ENCODE assay signal across 27 cellular contexts in the genomic region with DNA sequence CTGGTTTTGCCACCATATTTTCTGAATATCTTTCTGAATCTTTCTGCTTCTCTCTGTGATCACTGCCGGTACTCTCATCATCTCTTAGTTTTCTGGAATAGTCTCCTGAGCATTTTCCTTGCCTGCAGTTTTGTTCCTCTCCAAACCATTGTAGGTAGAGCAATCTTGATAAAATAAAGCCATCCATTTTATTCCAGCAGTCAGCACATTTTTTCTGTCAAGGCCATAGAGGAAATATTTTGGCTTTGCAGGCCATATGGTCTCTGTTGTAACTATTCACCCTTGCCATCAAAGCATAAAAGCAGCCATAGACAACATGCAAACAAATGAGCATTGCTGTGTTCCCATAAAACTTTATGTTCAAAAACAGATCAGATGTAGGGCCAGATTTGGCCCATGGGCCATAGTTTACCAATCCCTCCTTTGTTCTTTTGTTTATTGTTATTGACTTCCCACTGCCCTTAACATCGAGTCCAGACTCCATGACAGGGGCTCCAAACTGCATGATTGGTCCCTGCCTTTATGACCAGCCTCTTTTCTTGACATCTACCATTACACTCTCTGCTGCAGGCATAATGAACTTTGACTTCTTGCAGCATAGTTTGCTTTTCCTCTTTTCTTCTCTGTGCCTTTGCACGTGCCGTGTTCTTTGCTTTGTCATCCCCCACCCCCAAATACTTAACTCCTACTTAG. TPM values are rescaled to one million over a fixed set of nuclear protein-coding genes. Genes with fewer than 3 reads are reported as not detected.
DNase-seq lines count a peak whose midpoint lies in the region; ATAC-seq, FAIRE-seq and TF ChIP-seq lines count a peak whose summit lies in the region.
"Had no signal": no experiment of that assay in that cellular context is flagged by ENCODE, and none has a peak within 500 bp of the region (broad histone marks: within the 10 kb centered on the region; RNA-seq: fewer than 3 reads in every experiment).

No MANE protein-coding gene starts in this region.

- ATAC-seq in activated naive CD8-positive, alpha-beta T cell treated with anti-CD3 and anti-CD28 coated beads, Interleukin-2, amount 50 U/mL, for 24 hours, result no peak
- ATAC-seq in HepG2 (peak; percentile 81), GM18870 (IDR thresholded peaks at IDR 0.05; ENCODE audit: unreplicated experiment) (no peak)
- no peak for ATAC-seq in stimulated activated naive B cell treated with anti-CD40 and anti-IgM and Interleukin-4, amounts not matched to agents 10 μg/mL and 1 μg/mL and 100 μg/mL, for 72 hours (replicated peaks)
- no peak for ATAC-seq in activated T-cell treated with anti-CD3 and anti-CD28 coated beads, Interleukin-2, amount 50 U/mL, for 4 hours
- ATAC-seq: stimulated activated naive CD8-positive, alpha-beta T cell treated with anti-CD3 and anti-CD28 coated beads, Interleukin-15, amount 100 ng/mL, for 72 hours had no signal

- CTCF ChIA-PET in HepG2 (lab: Yijun Ruan, JAX; ENCODE audit: low intra/inter-chr PET ratio, low total read pairs), result no interaction called here

- peak; percentile 58 for FAIRE-seq in HepG2 (lab: Jason Lieb, UNC)
- FAIRE-seq: keratinocyte had no signal

- H3K27ac ChIP-seq in adrenal gland (peak overlapping the region in 3 of 5 donors; percentile 24 to 62 (median 40)), HepG2 (ENCODE audit: extremely low read length, insufficient read depth, low read length) (peak overlapping the region; percentile 42)
- H3K27ac ChIP-seq: brain microvascular endothelial cell had no signal

- TF ChIP-seq POLR2A in adrenal gland (IDR thresholded peaks at IDR 0.05), result no peak
- no peak for TF ChIP-seq POLR2A in HepG2 (IDR thresholded peaks at IDR 0.05; ENCODE audit: insufficient read depth in 1 of 2, low read depth in 2 of 2, low read length in 2 of 2)

- BruUV-seq in HepG2 (replicated peaks; lab: Mats Ljungman, UMichigan), result no TSS peak

- H2AFZ ChIP-seq in HepG2 (ENCODE audit: low read length), result no peak overlapping the region

- no peaks in the 10 kb centered on the region for H3K9me3 Mint-ChIP-seq in activated naive CD8-positive, alpha-beta T cell treated with anti-CD3 and anti-CD28 coated beads, Interleukin-2, amount 50 U/mL, for 24 hours
- no peaks in the 10 kb centered on the region for H3K9me3 Mint-ChIP-seq in activated naive CD8-positive, alpha-beta T cell treated with anti-CD3 and anti-CD28 coated beads for 36 hours
- peaks cover 0 to 10% of the 10 kb centered on the region in 2 donors for H3K9me3 Mint-ChIP-seq in stimulated activated naive B cell treated with anti-CD40 and anti-IgM and Interleukin-4, amounts not matched to agents 10 μg/mL and 1 μg/mL and 100 μg/mL, for 72 hours
- H3K9me3 Mint-ChIP-seq in activated T-cell treated with anti-CD3 and anti-CD28 coated beads, Interleukin-2, amount 50 U/mL, for 4 hours, result no peaks in the 10 kb centered on the region
- H3K9me3 Mint-ChIP-seq: CD4-positive, alpha-beta memory T cell; stimulated activated naive CD8-positive, alpha-beta T cell treated with anti-CD3 and anti-CD28 coated beads, Interleukin-15, amount 100 ng/mL, for 72 hours had no signal

- H3K4me1 Mint-ChIP-seq in activated naive CD8-positive, alpha-beta T cell treated with anti-CD3 and anti-CD28 coated beads, Interleukin-2, amount 50 U/mL, for 24 hours, result peaks cover 11% of the 10 kb centered on the region
- H3K4me1 Mint-ChIP-seq in activated naive CD8-positive, alpha-beta T cell treated with anti-CD3 and anti-CD28 coated beads for 36 hours, result peaks cover 6% of the 10 kb centered on the region
- H3K4me1 Mint-ChIP-seq in stimulated activated naive B cell treated with anti-CD40 and anti-IgM and Interleukin-4, amounts not matched to agents 10 μg/mL and 1 μg/mL and 100 μg/mL, for 72 hours, result peaks cover 32 to 33% of the 10 kb centered on the region in 2 donors
- H3K4me1 Mint-ChIP-seq in activated T-cell treated with anti-CD3 and anti-CD28 coated beads, Interleukin-2, amount 50 U/mL, for 4 hours (ENCODE audit: low read depth), result no peaks in the 10 kb centered on the region
- H3K4me1 Mint-ChIP-seq: stimulated activated naive CD8-positive, alpha-beta T cell treated with anti-CD3 and anti-CD28 coated beads, Interleukin-15, amount 100 ng/mL, for 72 hours had no signal

- H3K27me3 ChIP-seq in adrenal gland (no peaks in the 10 kb centered on the region), HepG2 (ENCODE audit: control insufficient read depth in 1 of 2, insufficient read depth in 2 of 2, low read length in 2 of 2) (no peaks in the 10 kb centered on the region)
- H3K27me3 ChIP-seq: brain microvascular endothelial cell had no signal

- H3K4me2 ChIP-seq in HepG2 (ENCODE audit: low read depth, low read length), result peak overlapping the region; percentile 2; the same call in 1 of the 2 replicates

- 74 to 84% (median 79%) methylated on average over 4 of the region's 4 CpGs for WGBS in adrenal gland, 4 donors
- WGBS in HepG2 (ENCODE audit: low lambda C conversion rate), result 31% methylated on average over 4 of the region's 4 CpGs

- no peak overlapping the region for H3K4me3 ChIP-seq in adrenal gland
- no peak overlapping the region for H3K4me3 ChIP-seq in HepG2 (replicated peaks in 1 of 3; ENCODE audit: insufficient read depth in 1 of 3, low read depth in 2 of 3, low read length in 3 of 3)
- H3K4me3 ChIP-seq: lung had no signal

- H3K4me3 Mint-ChIP-seq in activated naive CD8-positive, alpha-beta T cell treated with anti-CD3 and anti-CD28 coated beads, Interleukin-2, amount 50 U/mL, for 24 hours, result no peak overlapping the region
- H3K4me3 Mint-ChIP-seq in activated naive CD8-positive, alpha-beta T cell treated with anti-CD3 and anti-CD28 coated beads for 36 hours, result no peak overlapping the region
- H3K4me3 Mint-ChIP-seq in stimulated activated naive B cell treated with anti-CD40 and anti-IgM and Interleukin-4, amounts not matched to agents 10 μg/mL and 1 μg/mL and 100 μg/mL, for 72 hours, result no peak overlapping the region
- no peak overlapping the region for H3K4me3 Mint-ChIP-seq in activated T-cell treated with anti-CD3 and anti-CD28 coated beads, Interleukin-2, amount 50 U/mL, for 4 hours
- H3K4me3 Mint-ChIP-seq: CD4-positive, alpha-beta memory T cell; stimulated activated naive CD8-positive, alpha-beta T cell treated with anti-CD3 and anti-CD28 coated beads, Interleukin-15, amount 100 ng/mL, for 72 hours had no signal

- peaks cover 8 to 24% of the 10 kb centered on the region in 2 donors for H3K4me1 ChIP-seq in adrenal gland (replicated peaks in 1 of 2)
- H3K4me1 ChIP-seq in HepG2 (ENCODE audit: insufficient read depth, low read length), result peaks cover 18% of the 10 kb centered on the region

- TF ChIP-seq EP300 in HepG2 (IDR thresholded peaks at IDR 0.05; ENCODE audit: low read depth in 2 of 2, low read length in 2 of 2) (peak in 1 of 2 experiments; percentile 62; a peak in 1 of 4 replicates), HepG2 (CRISPR knock-in tag; IDR thresholded peaks at IDR 0.05; ENCODE audit: borderline replicate concordance) (no peak)

- H3K79me2 ChIP-seq in HepG2 (ENCODE audit: insufficient read depth, low read length), result no peaks in the 10 kb centered on the region

- no peaks in the 10 kb centered on the region for H3K27me3 Mint-ChIP-seq in activated naive CD8-positive, alpha-beta T cell treated with anti-CD3 and anti-CD28 coated beads, Interleukin-2, amount 50 U/mL, for 24 hours
- H3K27me3 Mint-ChIP-seq in activated naive CD8-positive, alpha-beta T cell treated with anti-CD3 and anti-CD28 coated beads for 36 hours, result no peaks in the 10 kb centered on the region
- no peaks in the 10 kb centered on the region for H3K27me3 Mint-ChIP-seq in stimulated activated naive B cell treated with anti-CD40 and anti-IgM and Interleukin-4, amounts not matched to agents 10 μg/mL and 1 μg/mL and 100 μg/mL, for 72 hours
- H3K27me3 Mint-ChIP-seq in activated T-cell treated with anti-CD3 and anti-CD28 coated beads, Interleukin-2, amount 50 U/mL, for 4 hours (ENCODE audit: low read depth), result no peaks in the 10 kb centered on the region
- H3K27me3 Mint-ChIP-seq: CD4-positive, alpha-beta memory T cell; progenitor cell of endocrine pancreas; stimulated activated naive CD8-positive, alpha-beta T cell treated with anti-CD3 and anti-CD28 coated beads, Interleukin-15, amount 100 ng/mL, for 72 hours had no signal

- in situ Hi-C loops in HepG2 (cut with HindIII; ENCODE audit: extremely low pct_ligation_motif_present, low pct_unique_long_range_greater_than_20kb), result no loop called here

- H3K27ac Mint-ChIP-seq in activated naive CD8-positive, alpha-beta T cell treated with anti-CD3 and anti-CD28 coated beads, Interleukin-2, amount 50 U/mL, for 24 hours, result peak overlapping the region; percentile 13
- H3K27ac Mint-ChIP-seq in activated naive CD8-positive, alpha-beta T cell treated with anti-CD3 and anti-CD28 coated beads for 36 hours, result no peak overlapping the region
- H3K27ac Mint-ChIP-seq in stimulated activated naive B cell treated with anti-CD40 and anti-IgM and Interleukin-4, amounts not matched to agents 10 μg/mL and 1 μg/mL and 100 μg/mL, for 72 hours, result peak overlapping the region; percentile 65
- H3K27ac Mint-ChIP-seq: progenitor cell of endocrine pancreas had no signal

- H3K36me3 Mint-ChIP-seq in activated naive CD8-positive, alpha-beta T cell treated with anti-CD3 and anti-CD28 coated beads, Interleukin-2, amount 50 U/mL, for 24 hours (ENCODE audit: low read depth), result peaks cover 67% of the 10 kb centered on the region
- peaks cover 43% of the 10 kb centered on the region for H3K36me3 Mint-ChIP-seq in activated naive CD8-positive, alpha-beta T cell treated with anti-CD3 and anti-CD28 coated beads for 36 hours
- peaks cover 74 to 78% of the 10 kb centered on the region in 2 donors for H3K36me3 Mint-ChIP-seq in stimulated activated naive B cell treated with anti-CD40 and anti-IgM and Interleukin-4, amounts not matched to agents 10 μg/mL and 1 μg/mL and 100 μg/mL, for 72 hours
- H3K36me3 Mint-ChIP-seq in activated T-cell treated with anti-CD3 and anti-CD28 coated beads, Interleukin-2, amount 50 U/mL, for 4 hours (ENCODE audit: insufficient read depth), result peaks cover 75% of the 10 kb centered on the region

- no peak overlapping the region for H3K9ac ChIP-seq in HepG2 (ENCODE audit: insufficient read depth, low read depth, low read length)

- H3K36me3 ChIP-seq in adrenal gland (replicated peaks in 1 of 2) (peaks cover 0 to 64% of the 10 kb centered on the region in 2 donors), HepG2 (replicated peaks in 1 of 2; ENCODE audit: control insufficient read depth in 1 of 2, insufficient read depth in 2 of 2, low read length in 2 of 2) (peaks cover 22 to 74% of the 10 kb centered on the region in 2 experiments)

- POLR2A ChIA-PET in HepG2 (lab: Yijun Ruan, JAX), result no interaction called here

- no peak for TF ChIP-seq RAD21 in HepG2 (CRISPR knock-in tag; IDR thresholded peaks at IDR 0.05)

- H4K20me1 ChIP-seq in HepG2 (ENCODE audit: insufficient read depth, low read length), result no peaks in the 10 kb centered on the region

- intact Hi-C loops in adrenal gland (cut with DNase I) (no loop called here), HepG2 (cut with micrococcal nuclease; ENCODE audit: unreplicated experiment) (no loop called here)

- TF ChIP-seq CTCF in adrenal gland (IDR thresholded peaks at IDR 0.05) (no peak), HepG2 (CRISPR knock-in tag; IDR thresholded peaks at IDR 0.05) (no peak)

- H3K9me3 ChIP-seq in adrenal gland (replicated peaks in 1 of 3) (no peaks in the 10 kb centered on the region), HepG2 (ENCODE audit: low read length) (no peaks in the 10 kb centered on the region)

- DNase-seq in activated naive CD8-positive, alpha-beta T cell treated with anti-CD3 and anti-CD28 coated beads, Interleukin-2, amount 50 U/mL, for 24 hours, result no peak
- DNase-seq in activated naive CD8-positive, alpha-beta T cell treated with anti-CD3 and anti-CD28 coated beads for 36 hours, result no peak
- DNase-seq in adrenal gland (no peak), HepG2 (ENCODE audit: low spot score) (peak; percentile 76), midbrain (lab: John Stamatoyannopoulos, UW) (no peak)
- no peak for DNase-seq in stimulated activated naive B cell treated with anti-CD40 and anti-IgM and Interleukin-4, amounts not matched to agents 10 μg/mL and 1 μg/mL and 100 μg/mL, for 72 hours
- no peak for DNase-seq in activated T-cell treated with anti-CD3 and anti-CD28 coated beads, Interleukin-2, amount 50 U/mL, for 4 hours
- DNase-seq: 8988T; activated CD4-positive, alpha-beta T cell treated with anti-CD3 and anti-CD28 coated beads for 4 hours; activated CD8-positive, alpha-beta memory T cell treated with anti-CD3 and anti-CD28 coated beads for 24 hours; activated gamma-delta T cell treated with Interleukin-2 at 50 U/mL for 16 hours; amniotic stem cell; brain microvascular endothelial cell; CD4-positive, alpha-beta memory T cell; DMS153; H7; KG1; NCI-H1436; NCI-H2081 treated with DMSO at 0.1 percent for 48 hours; NCI-H345; NCI-H82; stimulated activated naive CD8-positive, alpha-beta T cell treated with anti-CD3 and anti-CD28 coated beads, Interleukin-15, amount 100 ng/mL, for 72 hours; T-helper 2 cell had no signal

RNA-seq across cellular contexts. Expression of gene TMEM87B, which starts 29.8 kb away (rescaled TPM):
- 10 to 100 TPM; 13.3 to 16.9 TPM for total RNA-seq in activated naive CD8-positive, alpha-beta T cell treated with anti-CD3 and anti-CD28 coated beads for 36 hours
- 10 to 100 TPM; 21.5 to 37.5 (median 33.3) TPM for total RNA-seq in adrenal gland
- polyA plus RNA-seq in adrenal gland, result 10 to 100 TPM in 2 of 3 donors, 1 to 10 TPM in 1; 8.9 to 28.3 (median 13.5) TPM
- total RNA-seq in HepG2 (2016; rRNA removed; fragmentation: Illumina TruSeq; extraction: Trizol), result 9.9 and 15.1 TPM in 2 replicates
- total RNA-seq in HepG2 (2016; cell fraction: cytosol; rRNA removed; fragmentation: Illumina TruSeq; extraction: Trizol; ENCODE audit: low read depth), result 8.3 and 8.9 TPM in 2 replicates
- total RNA-seq in HepG2 (2016; cell fraction: insoluble cytoplasmic fraction; rRNA removed; fragmentation: Illumina TruSeq; extraction: Trizol), result 9.2 and 15.1 TPM in 2 replicates
- 6.2 and 6.3 TPM in 2 replicates for total RNA-seq in HepG2 (2016; cell fraction: membrane; rRNA removed; fragmentation: Illumina TruSeq; extraction: Trizol)
- 24.1 and 32.0 TPM in 2 replicates for total RNA-seq in HepG2 (2016; cell fraction: nucleus; rRNA removed; fragmentation: Illumina TruSeq; extraction: Trizol)
- polyA plus RNA-seq in HepG2 (2011; rRNA removed), result 13.0 and 16.2 TPM in 2 replicates
- 5.4 and 9.6 TPM in 2 replicates for polyA plus RNA-seq in HepG2 (2011; cell fraction: cytosol; rRNA removed)
- 17.3 TPM in 2 replicates for polyA plus RNA-seq in HepG2 (2011; cell fraction: nucleus; rRNA removed)
- polyA plus RNA-seq in HepG2 (2012), result 16.5 and 25.6 TPM in 2 replicates
- 0.47 and 0.84 TPM in 2 replicates for polyA plus RNA-seq in HepG2 (2016; cell fraction: cytosol; fragmentation: Illumina TruSeq; extraction: Trizol; ENCODE audit: low read depth)
- polyA plus RNA-seq in HepG2 (2016; cell fraction: insoluble cytoplasmic fraction; fragmentation: Illumina TruSeq; extraction: Trizol; ENCODE audit: low read depth), result 7.1 and 8.1 TPM in 2 replicates
- 1.6 and 2.5 TPM in 2 replicates for polyA plus RNA-seq in HepG2 (2016; cell fraction: membrane; fragmentation: Illumina TruSeq; extraction: Trizol; ENCODE audit: low read depth)
- polyA plus RNA-seq in HepG2 (2016; cell fraction: nucleus; fragmentation: Illumina TruSeq; extraction: Trizol; ENCODE audit: insufficient read depth, low read depth), result 33.9 and 34.2 TPM in 2 replicates
- polyA minus RNA-seq in HepG2 (2011; rRNA and poly(A)+ RNA removed; ENCODE audit: low replicate concordance), result 2.3 and 9.3 TPM in 2 replicates
- 21.9 and 33.0 TPM in 2 replicates for polyA minus RNA-seq in HepG2 (2011; cell fraction: cytosol; rRNA and poly(A)+ RNA removed)
- polyA minus RNA-seq in HepG2 (2011; cell fraction: nucleus; rRNA and poly(A)+ RNA removed), result 24.2 and 24.7 TPM in 2 replicates
- 10 to 100 TPM in 2 of 3 donors, 1 to 10 TPM in 1; 10.0 to 10.7 (median 10.0) TPM for total RNA-seq in activated T-cell treated with anti-CD3 and anti-CD28 coated beads, Interleukin-2, amount 50 U/mL, for 4 hours

RNA-seq across cellular contexts. Expression of gene FBLN7, which starts 53.4 kb away (rescaled TPM):
- total RNA-seq in activated naive CD8-positive, alpha-beta T cell treated with anti-CD3 and anti-CD28 coated beads for 36 hours, result 1 to 10 TPM; 8.8 to 9.4 TPM
- total RNA-seq in adrenal gland (10 to 100 TPM in 2 of 8 donors, 1 to 10 TPM in 6; 5.6 to 12.6 (median 9.4) TPM), HepG2 (2016; rRNA removed; fragmentation: Illumina TruSeq; extraction: Trizol) (0.95 and 1.4 TPM in 2 replicates)
- polyA plus RNA-seq in adrenal gland (1 to 10 TPM in 2 of 3 donors, under 1 TPM in 1; 0.95 to 2.2 (median 2.1) TPM), HepG2 (2011; rRNA removed) (2.3 and 2.4 TPM in 2 replicates)
- 0.53 and 1.0 TPM in 2 replicates for total RNA-seq in HepG2 (2016; cell fraction: cytosol; rRNA removed; fragmentation: Illumina TruSeq; extraction: Trizol; ENCODE audit: low read depth)
- 0.52 and 1.1 TPM in 2 replicates for total RNA-seq in HepG2 (2016; cell fraction: insoluble cytoplasmic fraction; rRNA removed; fragmentation: Illumina TruSeq; extraction: Trizol)
- total RNA-seq in HepG2 (2016; cell fraction: membrane; rRNA removed; fragmentation: Illumina TruSeq; extraction: Trizol), result 0.87 and 0.90 TPM in 2 replicates
- total RNA-seq in HepG2 (2016; cell fraction: nucleus; rRNA removed; fragmentation: Illumina TruSeq; extraction: Trizol), result 2.6 and 2.7 TPM in 2 replicates
- polyA plus RNA-seq in HepG2 (2011; cell fraction: cytosol; rRNA removed), result 2.2 and 2.5 TPM in 2 replicates
- 5.3 and 6.4 TPM in 2 replicates for polyA plus RNA-seq in HepG2 (2011; cell fraction: nucleus; rRNA removed)
- 5.1 and 5.4 TPM in 2 replicates for polyA plus RNA-seq in HepG2 (2012)
- polyA plus RNA-seq in HepG2 (2016; cell fraction: cytosol; fragmentation: Illumina TruSeq; extraction: Trizol; ENCODE audit: low read depth), result 1.1 and 1.2 TPM in 2 replicates
- 2.1 and 2.2 TPM in 2 replicates for polyA plus RNA-seq in HepG2 (2016; cell fraction: insoluble cytoplasmic fraction; fragmentation: Illumina TruSeq; extraction: Trizol; ENCODE audit: low read depth)
- polyA plus RNA-seq in HepG2 (2016; cell fraction: membrane; fragmentation: Illumina TruSeq; extraction: Trizol; ENCODE audit: low read depth), result 1.6 and 1.7 TPM in 2 replicates
- polyA plus RNA-seq in HepG2 (2016; cell fraction: nucleus; fragmentation: Illumina TruSeq; extraction: Trizol; ENCODE audit: insufficient read depth, low read depth), result 6.5 TPM in 2 replicates
- polyA minus RNA-seq in HepG2 (2011; rRNA and poly(A)+ RNA removed; ENCODE audit: low replicate concordance), result 3.2 TPM in 1 of 2 replicates, not detected in the other
- 1.6 and 2.9 TPM in 2 replicates for polyA minus RNA-seq in HepG2 (2011; cell fraction: cytosol; rRNA and poly(A)+ RNA removed)
- 3.4 and 4.0 TPM in 2 replicates for polyA minus RNA-seq in HepG2 (2011; cell fraction: nucleus; rRNA and poly(A)+ RNA removed)
- total RNA-seq in activated T-cell treated with anti-CD3 and anti-CD28 coated beads, Interleukin-2, amount 50 U/mL, for 4 hours, result 10 to 100 TPM; 21.8 to 24.3 (median 23.4) TPM
- polyA plus RNA-seq: keratinocyte had no signal
